14 cellular contexts compared by ENCODE assay signal in genomic region chr7:82313269-82313668, GRCh38.
DNase-seq lines count a peak whose midpoint lies in the region; ATAC-seq and TF ChIP-seq lines count a peak whose summit lies in the region.
"Had no signal": no experiment of that assay in that cellular context is flagged by ENCODE, and none has a peak within 500 bp of the region (broad histone marks: within the 10 kb centered on the region; RNA-seq: fewer than 3 reads in every experiment).

No MANE protein-coding gene starts in this region.

- TF ChIP-seq POLR2A in Peyer's patch (IDR thresholded peaks at IDR 0.05), result no peak

- TF ChIP-seq CTCF in GM23338 (conservative IDR thresholded peaks at IDR 0.05; ENCODE audit: low read depth in 2 of 2), result no peak
- no peak for TF ChIP-seq CTCF in WTC11 (IDR thresholded peaks at IDR 0.05)
- no peak for TF ChIP-seq CTCF in Peyer's patch (IDR thresholded peaks at IDR 0.05)
- no peak for TF ChIP-seq CTCF in HFFc6 (IDR thresholded peaks at IDR 0.05)

- no peak overlapping the region for H2AFZ ChIP-seq in GM23338

- H3K9me3 Mint-ChIP-seq in GM23338, result peaks cover 12% of the 10 kb centered on the region
- H3K9me3 Mint-ChIP-seq in WTC11, result peaks cover 11% of the 10 kb centered on the region
- H3K9me3 Mint-ChIP-seq in HFFc6, result peaks cover 4% of the 10 kb centered on the region; the same call in 1 of the 2 replicates

- H3K27ac Mint-ChIP-seq in GM23338 (peak overlapping the region; percentile 82), WTC11 (peak overlapping the region; percentile 93), HFFc6 (no peak overlapping the region)
- H3K27ac Mint-ChIP-seq: CD8-positive, alpha-beta memory T cell had no signal

- no peaks in the 10 kb centered on the region for H4K20me1 ChIP-seq in GM23338 (replicated peaks; ENCODE audit: insufficient read depth)
- H4K20me1 ChIP-seq: BLaER1 had no signal

- H3K9me2 ChIP-seq in GM23338 (ENCODE audit: insufficient read depth), result peaks cover 1% of the 10 kb centered on the region; the same call in 1 of the 2 replicates

- ATAC-seq in GM23338 (peak; percentile 50), WTC11 (peak; percentile 30)

- H3K4me2 ChIP-seq in GM23338, result peak overlapping the region; percentile 48
- H3K4me2 ChIP-seq: BLaER1 had no signal

- no peak overlapping the region for H3K9ac ChIP-seq in HUES64 (ENCODE audit: low read depth, low read length)
- H3K9ac ChIP-seq: BLaER1 had no signal

- POLR2A ChIA-PET in WTC11 (lab: Charles Lee), result no interaction called here

- no peaks in the 10 kb centered on the region; the same call in 1 of the 2 replicates for H3K79me2 ChIP-seq in GM23338 (replicated peaks; ENCODE audit: insufficient read depth)

- H3K27ac ChIP-seq in GM23338 (ENCODE audit: low read depth), result peak overlapping the region; percentile 92
- H3K27ac ChIP-seq in HUES64 (ENCODE audit: low read depth, low read length), result peak overlapping the region; percentile 76
- H3K27ac ChIP-seq in iPS DF 6.9 (ENCODE audit: low read length), result peak overlapping the region; percentile 37
- no peak overlapping the region for H3K27ac ChIP-seq in Peyer's patch
- H3K27ac ChIP-seq: BLaER1 had no signal

- DNase-seq in GM23338 (ENCODE audit: low spot score) (no peak), WTC11 (ENCODE audit: low spot score) (no peak), iPS DF 6.9 (ENCODE audit: low read depth, low spot score) (no peak), Peyer's patch (no peak), hippocampal formation (lab: John Stamatoyannopoulos, UW) (no peak), HFFc6 (no peak)
- DNase-seq: 8988T; AML-193; Caco-2; CD8-positive, alpha-beta memory T cell; DND-41; GDM1 had no signal

- CTCF ChIA-PET in WTC11 (lab: Charles Lee), result interaction anchor here (0.5 kb wide), 1 partner anchor 99 kb away, joined by 5 read pairs; no protein-coding TSS in a partner anchor

- H3F3A ChIP-seq in GM23338 (replicated peaks; ENCODE audit: low read depth), result no peaks in the 10 kb centered on the region

- H3K4me1 Mint-ChIP-seq in GM23338 (peaks cover 40% of the 10 kb centered on the region), WTC11 (peaks cover 65% of the 10 kb centered on the region), HFFc6 (ENCODE audit: low read depth) (peaks cover 11% of the 10 kb centered on the region)
- H3K4me1 Mint-ChIP-seq: CD8-positive, alpha-beta memory T cell had no signal

- H3K4me3 Mint-ChIP-seq in GM23338 (no peak overlapping the region), WTC11 (0 out of 2 replicates have a peak overlapping the region, but pooled peaks have one; percentile 17), HFFc6 (no peak overlapping the region)
- H3K4me3 Mint-ChIP-seq: CD8-positive, alpha-beta memory T cell had no signal

- H3K4me1 ChIP-seq in GM23338 (ENCODE audit: insufficient read depth), result peaks cover 43% of the 10 kb centered on the region
- peaks cover 41% of the 10 kb centered on the region for H3K4me1 ChIP-seq in HUES64 (ENCODE audit: insufficient read depth, low read length)
- no peaks in the 10 kb centered on the region; the same call in none of the 2 replicates for H3K4me1 ChIP-seq in iPS DF 6.9 (ENCODE audit: control insufficient read depth, insufficient read depth, low read length)
- no peaks in the 10 kb centered on the region for H3K4me1 ChIP-seq in Peyer's patch
- H3K4me1 ChIP-seq: BLaER1, Caco-2 had no signal

- H3K27me3 Mint-ChIP-seq in GM23338 (ENCODE audit: insufficient read depth, low read depth, poor library complexity) (no peaks in the 10 kb centered on the region), WTC11 (ENCODE audit: low read depth) (no peaks in the 10 kb centered on the region), HFFc6 (ENCODE audit: insufficient read depth) (no peaks in the 10 kb centered on the region; the same call in 1 of the 2 replicates)
- H3K27me3 Mint-ChIP-seq: CD8-positive, alpha-beta memory T cell had no signal

- H3K36me3 ChIP-seq in GM23338 (ENCODE audit: insufficient read depth), result no peaks in the 10 kb centered on the region
- peaks cover 3% of the 10 kb centered on the region; the same call in 1 of the 2 replicates for H3K36me3 ChIP-seq in HUES64 (ENCODE audit: insufficient read depth, low read length)
- H3K36me3 ChIP-seq in iPS DF 6.9 (ENCODE audit: control insufficient read depth, insufficient read depth, low read length), result no peaks in the 10 kb centered on the region
- no peaks in the 10 kb centered on the region for H3K36me3 ChIP-seq in Peyer's patch
- H3K36me3 ChIP-seq: BLaER1 had no signal

- H3K9me3 ChIP-seq in HUES64 (ENCODE audit: insufficient read depth, low read depth, low read length) (peaks cover 7% of the 10 kb centered on the region; the same call in 1 of the 2 replicates), iPS DF 6.9 (ENCODE audit: control insufficient read depth, insufficient read depth, low read length) (no peaks in the 10 kb centered on the region), Peyer's patch (no peaks in the 10 kb centered on the region)
- H3K9me3 ChIP-seq: Caco-2 had no signal

- WGBS in HUES64, result no CpG with 5 or more reads among the region's 1 CpG
- WGBS in iPS DF 6.9 (ENCODE audit: insufficient coverage, insufficient read length), result no CpG with 5 or more reads among the region's 1 CpG

- H3K36me3 Mint-ChIP-seq in GM23338 (ENCODE audit: low read depth) (peaks cover 17% of the 10 kb centered on the region), WTC11 (peaks cover 13% of the 10 kb centered on the region), HFFc6 (ENCODE audit: low read depth) (peaks cover 9% of the 10 kb centered on the region)
- H3K36me3 Mint-ChIP-seq: CD8-positive, alpha-beta memory T cell had no signal

- H3K27me3 ChIP-seq in GM23338 (ENCODE audit: insufficient read depth) (no peaks in the 10 kb centered on the region), HUES64 (ENCODE audit: insufficient read depth, low read length) (no peaks in the 10 kb centered on the region), iPS DF 6.9 (ENCODE audit: control insufficient read depth, insufficient read depth, low read length) (no peaks in the 10 kb centered on the region), Peyer's patch (no peaks in the 10 kb centered on the region)
- H3K27me3 ChIP-seq: BLaER1 had no signal

- H3K4me3 ChIP-seq in GM23338 (no peak overlapping the region), HUES64 (ENCODE audit: low read length) (no peak overlapping the region), iPS DF 6.9 (ENCODE audit: low read length) (no peak overlapping the region), Peyer's patch (no peak overlapping the region)
- H3K4me3 ChIP-seq: BLaER1 had no signal

TF ChIP-seq in GM23338, 12 proteins besides CTCF, POLR2A, EP300 and RAD21 (continues in another document):
- TF ChIP-seq EZH2 (IDR thresholded peaks at IDR 0.05; ENCODE audit: low read depth, unreplicated experiment), result no peak
- no peak for TF ChIP-seq POLR2AphosphoS5 (IDR thresholded peaks at IDR 0.05; ENCODE audit: low read depth)
- no peak for TF ChIP-seq ZNF331 (CRISPR knock-in tag; IDR thresholded peaks at IDR 0.05; ENCODE audit: low read depth)
- no peak for TF ChIP-seq NANOG (IDR thresholded peaks at IDR 0.05; ENCODE audit: borderline replicate concordance)
- no peak for TF ChIP-seq STAT1 (IDR thresholded peaks at IDR 0.05; ENCODE audit: unreplicated experiment)
- no peak for TF ChIP-seq CREB1 (CRISPR knock-in tag; IDR thresholded peaks at IDR 0.05; ENCODE audit: low read depth)

TF ChIP-seq in WTC11, 78 proteins besides CTCF, POLR2A, EP300 and RAD21:
- TF ChIP-seq, protein P1, sequence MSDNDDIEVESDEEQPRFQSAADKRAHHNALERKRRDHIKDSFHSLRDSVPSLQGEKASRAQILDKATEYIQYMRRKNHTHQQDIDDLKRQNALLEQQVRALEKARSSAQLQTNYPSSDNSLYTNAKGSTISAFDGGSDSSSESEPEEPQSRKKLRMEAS (CRISPR knock-in tag; IDR thresholded peaks at IDR 0.05), result no peak
- no peak for TF ChIP-seq ZNF281 (CRISPR knock-in tag; IDR thresholded peaks at IDR 0.05)
- no peak for TF ChIP-seq E2F5 (CRISPR knock-in tag; IDR thresholded peaks at IDR 0.05)

Comparison
In these comparisons a context has a peak if more than half of its experiments do, and no peak if none do; other contexts are left out.
1. H3K27ac ChIP-seq: peak in GM23338 (single experiment), HUES64 (single experiment) and iPS DF 6.9 (single experiment); none in Peyer's patch (0 of 4).